ENCODE assay signal across 33 cellular contexts in genomic region chr1:181413195-181413815, GRCh38.
"Had no signal": no experiment of that assay in that cellular context is flagged by ENCODE, and none has a peak within 500 bp of the region (broad histone marks: within the 10 kb centered on the region; RNA-seq: fewer than 3 reads in every experiment).

No MANE protein-coding gene starts in this region.

- H3K4me3 Mint-ChIP-seq: activated B cell treated with CpG ODN at 0.5 μM for 24 hours; activated CD8-positive, alpha-beta T cell treated with anti-CD3 and anti-CD28 coated beads for 36 hours; activated naive CD4-positive, alpha-beta T cell treated with anti-CD3 and anti-CD28 coated beads for 36 hours; activated naive CD4-positive, alpha-beta T cell treated with anti-CD3 and anti-CD28 coated beads, Interleukin-2, amount 50 U/mL, for 24 hours; activated naive CD8-positive, alpha-beta T cell treated with anti-CD3 and anti-CD28 coated beads for 36 hours; activated naive CD8-positive, alpha-beta T cell treated with anti-CD3 and anti-CD28 coated beads, Interleukin-2, amount 50 U/mL, for 24 hours; activated T-cell treated with anti-CD3 and anti-CD28 coated beads, Interleukin-2, amount 50 U/mL, for 4 hours; activated T-helper 17 cell treated with anti-CD3 and anti-CD28 coated beads, Interleukin-2, amount 50 U/mL, for 72 hours; effector memory CD8-positive, alpha-beta T cell; T-helper 17 cell; T-helper 2 cell treated with Interferon-gamma antibody and Interleukin-4, amounts not matched to agents 5 μg/mL and 100 μg/mL, for 36 hours had no signal

- H3K4me1 ChIP-seq: adrenal gland, body of pancreas, esophagus muscularis mucosa, foreskin keratinocyte, gastrocnemius medialis had no signal

- H3K4me1 Mint-ChIP-seq: activated B cell treated with CpG ODN at 0.5 μM for 24 hours; activated naive CD8-positive, alpha-beta T cell treated with anti-CD3 and anti-CD28 coated beads for 36 hours; activated naive CD8-positive, alpha-beta T cell treated with anti-CD3 and anti-CD28 coated beads, Interleukin-2, amount 50 U/mL, for 24 hours; T-helper 17 cell had no signal

- H3K9me3 ChIP-seq: adrenal gland, body of pancreas, esophagus muscularis mucosa, gastrocnemius medialis had no signal

- H3K27me3 Mint-ChIP-seq: activated CD8-positive, alpha-beta T cell treated with anti-CD3 and anti-CD28 coated beads for 36 hours; activated naive CD4-positive, alpha-beta T cell treated with anti-CD3 and anti-CD28 coated beads, Interleukin-2, amount 50 U/mL, for 24 hours; activated naive CD8-positive, alpha-beta T cell treated with anti-CD3 and anti-CD28 coated beads for 36 hours; activated naive CD8-positive, alpha-beta T cell treated with anti-CD3 and anti-CD28 coated beads, Interleukin-2, amount 50 U/mL, for 24 hours; activated T-helper 17 cell treated with anti-CD3 and anti-CD28 coated beads, Interleukin-2, amount 50 U/mL, for 72 hours had no signal

- H3K36me3 ChIP-seq: adrenal gland, esophagus muscularis mucosa, gastrocnemius medialis, WERI-Rb-1 had no signal

- H3K9me3 Mint-ChIP-seq: activated B cell treated with CpG ODN at 0.5 μM for 24 hours; activated CD8-positive, alpha-beta T cell treated with anti-CD3 and anti-CD28 coated beads for 36 hours; activated naive CD4-positive, alpha-beta T cell treated with anti-CD3 and anti-CD28 coated beads for 36 hours; activated naive CD4-positive, alpha-beta T cell treated with anti-CD3 and anti-CD28 coated beads, Interleukin-2, amount 50 U/mL, for 24 hours; activated naive CD8-positive, alpha-beta T cell treated with anti-CD3 and anti-CD28 coated beads for 36 hours; activated naive CD8-positive, alpha-beta T cell treated with anti-CD3 and anti-CD28 coated beads, Interleukin-2, amount 50 U/mL, for 24 hours; activated T-cell treated with anti-CD3 and anti-CD28 coated beads, Interleukin-2, amount 50 U/mL, for 4 hours; T-helper 2 cell treated with Interferon-gamma antibody and Interleukin-4, amounts not matched to agents 5 μg/mL and 100 μg/mL, for 36 hours had no signal

- ATAC-seq: activated CD4-positive, CD25-positive, alpha-beta regulatory T cell treated with anti-CD3 and anti-CD28 coated beads, Interleukin-2, amount 50 U/mL, for 24 hours; activated CD8-positive, alpha-beta T cell treated with anti-CD3 and anti-CD28 coated beads for 36 hours; activated naive CD8-positive, alpha-beta T cell treated with anti-CD3 and anti-CD28 coated beads, Interleukin-2, amount 50 U/mL, for 24 hours; activated T-cell treated with anti-CD3 and anti-CD28 coated beads, Interleukin-2, amount 50 U/mL, for 4 hours; activated T-helper 17 cell treated with anti-CD3 and anti-CD28 coated beads, Interleukin-2, amount 50 U/mL, for 72 hours; body of pancreas; effector memory CD8-positive, alpha-beta T cell; foreskin keratinocyte; gastrocnemius medialis; T-helper 17 cell had no signal

- H3K4me3 ChIP-seq: adrenal gland, body of pancreas, esophagus muscularis mucosa, gastrocnemius medialis had no signal

- H3K36me3 Mint-ChIP-seq: activated naive CD4-positive, alpha-beta T cell treated with anti-CD3 and anti-CD28 coated beads, Interleukin-2, amount 50 U/mL, for 24 hours; activated naive CD8-positive, alpha-beta T cell treated with anti-CD3 and anti-CD28 coated beads for 36 hours had no signal

- FAIRE-seq: colon, TTC549 had no signal

- H3K27ac Mint-ChIP-seq: activated B cell treated with CpG ODN at 0.5 μM for 24 hours; activated CD8-positive, alpha-beta T cell treated with anti-CD3 and anti-CD28 coated beads for 36 hours; activated naive CD4-positive, alpha-beta T cell treated with anti-CD3 and anti-CD28 coated beads for 36 hours; activated naive CD4-positive, alpha-beta T cell treated with anti-CD3 and anti-CD28 coated beads, Interleukin-2, amount 50 U/mL, for 24 hours; activated naive CD8-positive, alpha-beta T cell treated with anti-CD3 and anti-CD28 coated beads for 36 hours; activated naive CD8-positive, alpha-beta T cell treated with anti-CD3 and anti-CD28 coated beads, Interleukin-2, amount 50 U/mL, for 24 hours; activated T-helper 17 cell treated with anti-CD3 and anti-CD28 coated beads, Interleukin-2, amount 50 U/mL, for 72 hours; effector memory CD8-positive, alpha-beta T cell; T-helper 17 cell; T-helper 2 cell treated with Interferon-gamma antibody and Interleukin-4, amounts not matched to agents 5 μg/mL and 100 μg/mL, for 36 hours had no signal

- H3K27ac ChIP-seq: adrenal gland, body of pancreas, esophagus muscularis mucosa, foreskin keratinocyte, gastrocnemius medialis, WERI-Rb-1 had no signal

- H3K27me3 ChIP-seq: adrenal gland, body of pancreas, esophagus muscularis mucosa, foreskin keratinocyte, gastrocnemius medialis had no signal

- DNase-seq: activated B cell treated with CpG ODN at 0.5 μM for 24 hours; activated CD4-positive, alpha-beta T cell treated with anti-CD3 and anti-CD28 coated beads for 48 hours; activated CD4-positive, alpha-beta T cell treated with anti-CD3 and anti-CD28 coated beads, Interleukin-2, amount 50 U/mL, for 1 hour; activated CD4-positive, alpha-beta T cell treated with anti-CD3 and anti-CD28 coated beads, Interleukin-2, amount 50 U/mL, for 48 hours; activated CD8-positive, alpha-beta memory T cell treated with anti-CD3 and anti-CD28 coated beads for 24 hours; activated CD8-positive, alpha-beta T cell treated with anti-CD3 and anti-CD28 coated beads for 36 hours; activated effector memory CD4-positive, alpha-beta T cell treated with Interleukin-2 at 50 U/mL for 16 hours; activated naive CD4-positive, alpha-beta T cell treated with anti-CD3 and anti-CD28 coated beads for 36 hours; activated naive CD8-positive, alpha-beta T cell treated with anti-CD3 and anti-CD28 coated beads for 36 hours; activated naive CD8-positive, alpha-beta T cell treated with anti-CD3 and anti-CD28 coated beads, Interleukin-2, amount 50 U/mL, for 24 hours; activated T-cell treated with anti-CD3 and anti-CD28 coated beads, Interleukin-2, amount 50 U/mL, for 4 hours; adrenal gland; amygdala; aorta; body of pancreas; cortex of kidney; dermis blood vessel endothelial cell; effector CD4-positive, alpha-beta T cell; effector memory CD8-positive, alpha-beta T cell; erythroblast; foreskin keratinocyte; gastrocnemius medialis; glutamatergic neuron; T-helper 1 cell; T-helper 17 cell; WERI-Rb-1 had no signal
